ENCODE assay signal across 20 cellular contexts in genomic region chr2:107281637-107282036, GRCh38.
DNase-seq lines count a peak whose midpoint lies in the region; ATAC-seq, FAIRE-seq and TF ChIP-seq lines count a peak whose summit lies in the region.
"Had no signal": no experiment of that assay in that cellular context is flagged by ENCODE, and none has a peak within 500 bp of the region (broad histone marks: within the 10 kb centered on the region; RNA-seq: fewer than 3 reads in every experiment).

No MANE protein-coding gene starts in this region.

- H3K4me3 ChIP-seq in mesendoderm (ENCODE audit: low read length) = no peak overlapping the region
- H3K4me3 ChIP-seq: A549, GM23338 had no signal

- H3K79me1 ChIP-seq in mesendoderm (ENCODE audit: low read length) = no peaks in the 10 kb centered on the region

- no CpG with 5 or more reads among the region's 1 CpG for WGBS in mesendoderm (ENCODE audit: extremely low coverage, insufficient coverage, low lambda C conversion rate)

- no peak overlapping the region for H3K4ac ChIP-seq in mesendoderm (ENCODE audit: low read depth, low read length)

- H3K79me2 ChIP-seq in mesendoderm (ENCODE audit: control insufficient read depth, insufficient read depth, low read length) = no peaks in the 10 kb centered on the region

- H3K23ac ChIP-seq in mesendoderm (ENCODE audit: low read length) = no peak overlapping the region

- peak overlapping the region; percentile 39 for H3K18ac ChIP-seq in mesendoderm (ENCODE audit: low read length)

- no peak overlapping the region for H2BK120ac ChIP-seq in mesendoderm (ENCODE audit: low read depth, low read length)

- H3K36me3 ChIP-seq in mesendoderm (ENCODE audit: control insufficient read depth, insufficient read depth, low read length) = no peaks in the 10 kb centered on the region

- H3K4me1 ChIP-seq in mesendoderm (ENCODE audit: control insufficient read depth, low read depth, low read length) = peaks cover 3% of the 10 kb centered on the region
- H3K4me1 ChIP-seq: A549 had no signal

- DNase-seq in Right ventricle myocardium inferior (ENCODE audit: missing footprints) (no peak), cardiac septum (ENCODE audit: low spot score) (no peak), left cardiac atrium (no peak), mesendoderm (no peak), urothelium cell line (ENCODE audit: low spot score) (no peak), dermis blood vessel endothelial cell (no peak), GM13976 (ENCODE audit: low spot score) (no peak)
- DNase-seq in activated T-cell treated with anti-CD3 and anti-CD28 coated beads, Interleukin-2, amount 50 U/mL, for 1 hour = no peak
- DNase-seq: AML-193; CD4-positive, alpha-beta memory T cell; DMS153; DMS79; GDM1; HCEC 1CT had no signal

- ATAC-seq in Right ventricle myocardium inferior (peak; percentile 67), left cardiac atrium (peak; percentile 54 to 56)
- ATAC-seq: A549, GM23338 had no signal

- H4K5ac ChIP-seq in mesendoderm (ENCODE audit: low read length) = no peak overlapping the region

- no peak for TF ChIP-seq CTCF in GM13976 (IDR thresholded peaks at IDR 0.05; ENCODE audit: borderline replicate concordance, control extremely low read depth, extremely low read depth, insufficient read depth, missing control alignments)

- H3K56ac ChIP-seq in mesendoderm (ENCODE audit: low read length) = peak overlapping the region; percentile 58

- no peak overlapping the region for H2AK5ac ChIP-seq in mesendoderm (ENCODE audit: low read length)

- in situ Hi-C loops in GM13976 (cut with MboI; ENCODE audit: low sequenced_read_pairs, unreplicated experiment) = no loop called here

- peak overlapping the region; percentile 77 for H2BK5ac ChIP-seq in mesendoderm (ENCODE audit: low read length)

- no peak overlapping the region for H3K9ac ChIP-seq in mesendoderm (ENCODE audit: low read length)

- no peak overlapping the region for H4K8ac ChIP-seq in mesendoderm (ENCODE audit: low read depth, low read length)

- H3K4me2 ChIP-seq in mesendoderm (ENCODE audit: low read length) = no peak overlapping the region
- H3K4me2 ChIP-seq: A549, GM23338 had no signal

- peak overlapping the region; percentile 55 for H3K27ac ChIP-seq in mesendoderm (ENCODE audit: low read depth, low read length)
- H3K27ac ChIP-seq: 22Rv1, A549 had no signal

- intact Hi-C loops in Right ventricle myocardium inferior (cut with DNase I) (no loop called here), cardiac septum (cut with DNase I) (no loop called here), left cardiac atrium (cut with DNase I) (no loop called here)

- H3K27me3 ChIP-seq in mesendoderm (ENCODE audit: insufficient read depth, low read length, poor library complexity) = no peaks in the 10 kb centered on the region

- H2BK15ac ChIP-seq in mesendoderm (replicated peaks; ENCODE audit: low read depth) = no peak overlapping the region

- FAIRE-seq in urothelium cell line (lab: Jason Lieb, UNC) = peak; percentile 63
- FAIRE-seq: A549, GM12892, H54, HTR-8/SVneo had no signal
